1 cellular context compared by ENCODE assay signal in genomic region chr11:69908511-69909220, GRCh38.
TF ChIP-seq lines count a peak whose summit lies in the region.

No MANE protein-coding gene starts in this region.

TF ChIP-seq in HCT116, 20 proteins besides CTCF, POLR2A, EP300 and RAD21 (continued from another document):
- TF ChIP-seq YY1 (IDR thresholded peaks at IDR 0.05; ENCODE audit: extremely low read depth, insufficient replicate concordance, low read depth, low read length) (no peak), EGR1 (IDR thresholded peaks at IDR 0.05; ENCODE audit: low read depth) (no peak), SP1 (IDR thresholded peaks at IDR 0.05; ENCODE audit: low read depth) (no peak), SIN3A (IDR thresholded peaks at IDR 0.05; ENCODE audit: low read depth) (no peak), ZNF274 (IDR thresholded peaks at IDR 0.05; ENCODE audit: low read depth, low read length) (no peak), ELF1 (IDR thresholded peaks at IDR 0.05; ENCODE audit: borderline replicate concordance, low read depth) (no peak), CEBPB (IDR thresholded peaks at IDR 0.05; ENCODE audit: low read depth) (no peak)
